Comparison of ENCODE assay signal across 9 cellular contexts in the genomic region with DNA sequence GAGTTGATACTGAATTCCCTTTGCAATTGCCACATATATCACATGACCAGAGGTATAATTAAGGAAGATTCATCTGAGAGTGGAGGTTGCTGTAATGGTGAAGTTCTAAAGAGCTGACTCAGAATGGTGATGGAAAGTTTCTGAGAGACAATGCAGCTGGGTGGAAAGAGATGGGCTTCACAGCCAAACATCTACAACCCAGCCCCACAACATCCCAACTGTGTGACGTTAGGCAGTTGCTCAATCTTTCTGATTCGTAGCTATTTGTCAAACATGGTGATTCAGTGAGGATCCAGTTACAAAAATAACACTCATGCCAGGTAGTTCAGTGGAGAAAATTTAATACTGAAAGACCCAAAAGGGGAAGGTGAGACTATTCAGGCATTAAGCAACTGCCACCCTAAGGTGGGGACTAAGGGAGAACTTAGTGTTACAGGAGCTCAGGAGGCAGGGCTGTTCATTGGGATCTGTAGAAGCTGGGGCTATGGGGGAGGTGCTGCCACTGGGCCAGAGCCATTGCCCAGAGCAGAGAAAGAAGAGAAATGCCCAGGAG. TPM values are rescaled to one million over a fixed set of nuclear protein-coding genes. Genes with fewer than 3 reads are reported as not detected.
DNase-seq lines count a peak whose midpoint lies in the region; ATAC-seq and TF ChIP-seq lines count a peak whose summit lies in the region.
"Had no signal": no experiment of that assay in that cellular context is flagged by ENCODE, and none has a peak within 500 bp of the region (broad histone marks: within the 10 kb centered on the region; RNA-seq: fewer than 3 reads in every experiment).

No MANE protein-coding gene starts in this region.

- TF ChIP-seq CTCF in RWPE1 (conservative IDR thresholded peaks at IDR 0.05; ENCODE audit: low read depth) (no peak), heart right ventricle (IDR thresholded peaks at IDR 0.05) (no peak), transverse colon (IDR thresholded peaks at IDR 0.05) (no peak)

- TF ChIP-seq EP300 in transverse colon (IDR thresholded peaks at IDR 0.05; ENCODE audit: low read depth): no peak

- POLR2A ChIA-PET in RWPE1 (lab: Yijun Ruan, JAX; ENCODE audit: low non-redundant PET): no interaction called here

- no peak overlapping the region for H3K4me3 Mint-ChIP-seq in activated T-cell treated with anti-CD3 and anti-CD28 coated beads, Interleukin-2, amount 50 U/mL, for 4 hours
- H3K4me3 Mint-ChIP-seq: activated B cell treated with CpG ODN at 0.5 μM for 24 hours had no signal

- TF ChIP-seq POLR2A in transverse colon (IDR thresholded peaks at IDR 0.05): no peak

- H3K4me1 ChIP-seq in heart right ventricle (peaks cover 0 to 29% (median 0%) of the 10 kb centered on the region in 9 donors), transverse colon (peaks cover 0 to 4% (median 0%) of the 10 kb centered on the region in 4 donors)

- intact Hi-C loops in heart right ventricle (cut with DNase I): loop anchor here in 3 of 10 donors (5.0 to 10.0 kb wide), 2 partner anchors 164 to 307 kb away; no protein-coding TSS in a partner anchor
- intact Hi-C loops in transverse colon (cut with DNase I; ENCODE audit: low total_unique reads): no loop called here

- H3K36me3 ChIP-seq in heart right ventricle: peaks cover 0 to 61% (median 5%) of the 10 kb centered on the region in 9 donors
- H3K36me3 ChIP-seq in transverse colon: no peaks in the 10 kb centered on the region

- WGBS in heart right ventricle, 2 donors: 39 to 68% methylated on average over 2 of the region's 2 CpGs
- WGBS in transverse colon (ENCODE audit: low coverage in 1 of 2), 2 donors: 77 to 83% methylated on average over 2 of the region's 2 CpGs

- H3K4me1 Mint-ChIP-seq in activated T-cell treated with anti-CD3 and anti-CD28 coated beads, Interleukin-2, amount 50 U/mL, for 4 hours (ENCODE audit: low read depth): peaks cover 15% of the 10 kb centered on the region

- peaks cover 3% of the 10 kb centered on the region for H3K36me3 Mint-ChIP-seq in activated T-cell treated with anti-CD3 and anti-CD28 coated beads, Interleukin-2, amount 50 U/mL, for 4 hours (ENCODE audit: insufficient read depth)

- no peak overlapping the region for H3K4me3 ChIP-seq in heart right ventricle
- no peak overlapping the region for H3K4me3 ChIP-seq in transverse colon

- CTCF ChIA-PET in RWPE1 (lab: Yijun Ruan, JAX): interaction anchor here (0.6 to 0.7 kb wide), 3 partner anchors 16 to 916 kb away, joined by 3 to 6 read pairs (median 3); no protein-coding TSS in a partner anchor

- no peaks in the 10 kb centered on the region for H3K9me3 ChIP-seq in heart right ventricle
- no peaks in the 10 kb centered on the region for H3K9me3 ChIP-seq in transverse colon

- ATAC-seq in activated T-cell treated with anti-CD3 and anti-CD28 coated beads, Interleukin-2, amount 50 U/mL, for 4 hours: peak; percentile 63 to 73
- peak in 5 of 8 donors; percentile 34 to 93 (median 56) for ATAC-seq in heart right ventricle
- ATAC-seq in HG02798 (IDR thresholded peaks at IDR 0.05; ENCODE audit: poor library complexity, unreplicated experiment): no peak

- peak overlapping the region; percentile 94 for H3K27ac ChIP-seq in RWPE1
- peak overlapping the region in 1 of 10 donors; percentile 52 for H3K27ac ChIP-seq in heart right ventricle
- H3K27ac ChIP-seq in transverse colon: peak overlapping the region in 1 of 4 donors; percentile 61

- H3K9me3 Mint-ChIP-seq in activated T-cell treated with anti-CD3 and anti-CD28 coated beads, Interleukin-2, amount 50 U/mL, for 4 hours: no peaks in the 10 kb centered on the region
- H3K9me3 Mint-ChIP-seq: activated B cell treated with CpG ODN at 0.5 μM for 24 hours had no signal

- no peaks in the 10 kb centered on the region for H3K27me3 Mint-ChIP-seq in activated T-cell treated with anti-CD3 and anti-CD28 coated beads, Interleukin-2, amount 50 U/mL, for 4 hours (ENCODE audit: low read depth)
- H3K27me3 Mint-ChIP-seq: activated B cell treated with CpG ODN at 0.5 μM for 24 hours had no signal

- H3K27me3 ChIP-seq in heart right ventricle (no peaks in the 10 kb centered on the region), transverse colon (no peaks in the 10 kb centered on the region)

- in situ Hi-C loops in transverse colon (cut with MboI; ENCODE audit: low pct_ligation_motif_present in 1 of 4, low pct_unique_long_range_greater_than_20kb in 1 of 4, low sequenced_read_pairs in 3 of 4): loop anchor here in 3 of 4 donors (10.0 kb wide), 2 partner anchors 167 to 307 kb away; no protein-coding TSS in a partner anchor

- no peak for DNase-seq in activated T-cell treated with anti-CD3 and anti-CD28 coated beads, Interleukin-2, amount 50 U/mL, for 4 hours
- DNase-seq in activated T-cell treated with anti-CD3 and anti-CD28 coated beads, Interleukin-2, amount 50 U/mL, for 1 hour: no peak
- DNase-seq in RWPE1 (ENCODE audit: low spot score) (peak; percentile 91), heart right ventricle (no peak), transverse colon (peak; percentile 21), GF-D8 (lab: John Stamatoyannopoulos, UW) (no peak), NCI-H2227 (lab: John Stamatoyannopoulos, UW; ENCODE audit: unreplicated experiment) (no peak)
- DNase-seq: activated B cell treated with CpG ODN at 0.5 μM for 24 hours had no signal

RNA-seq across cellular contexts. Expression of gene AFF1, which starts 6.9 kb away (rescaled TPM):
- 10 to 100 TPM; 20.0 to 35.5 (median 26.5) TPM for total RNA-seq in activated T-cell treated with anti-CD3 and anti-CD28 coated beads, Interleukin-2, amount 50 U/mL, for 4 hours
- total RNA-seq in heart right ventricle: 10 to 100 TPM; 59.5 to 90.2 (median 77.3) TPM
- 10 to 100 TPM; 44.4 to 70.7 TPM for polyA plus RNA-seq in heart right ventricle
- 100 to 1,000 TPM in 1 of 4 donors, 10 to 100 TPM in 3; 77.1 to 151 (median 97.0) TPM for total RNA-seq in transverse colon

RNA-seq across cellular contexts. Expression of gene C4orf36, which starts 35.7 kb away (rescaled TPM):
- not detected for total RNA-seq in activated T-cell treated with anti-CD3 and anti-CD28 coated beads, Interleukin-2, amount 50 U/mL, for 4 hours
- total RNA-seq in heart right ventricle (1 to 10 TPM in 5 of 10 donors, under 1 TPM in 3, not detected in 2; 0.58 to 3.5 (median 1.1) TPM), transverse colon (under 1 TPM in 2 of 4 donors, not detected in 2; 0.27 to 0.32 TPM)
- under 1 TPM in 1 of 2 donors, not detected in 1; 0.10 TPM for polyA plus RNA-seq in heart right ventricle
- total RNA-seq: activated B cell treated with CpG ODN at 0.5 μM for 24 hours had no signal

Comparison
In these comparisons a context has a peak if more than half of its experiments do, and no peak if none do; other contexts are left out.
1. DNase-seq: peak in RWPE1 (single experiment) and transverse colon (single experiment); none in activated T-cell treated with anti-CD3 and anti-CD28 coated beads, Interleukin-2, amount 50 U/mL, for 4 hours (single experiment), activated T-cell treated with anti-CD3 and anti-CD28 coated beads, Interleukin-2, amount 50 U/mL, for 1 hour (single experiment), heart right ventricle (0 of 2), GF-D8 (single experiment) and NCI-H2227 (single experiment).